In the genomic region with DNA sequence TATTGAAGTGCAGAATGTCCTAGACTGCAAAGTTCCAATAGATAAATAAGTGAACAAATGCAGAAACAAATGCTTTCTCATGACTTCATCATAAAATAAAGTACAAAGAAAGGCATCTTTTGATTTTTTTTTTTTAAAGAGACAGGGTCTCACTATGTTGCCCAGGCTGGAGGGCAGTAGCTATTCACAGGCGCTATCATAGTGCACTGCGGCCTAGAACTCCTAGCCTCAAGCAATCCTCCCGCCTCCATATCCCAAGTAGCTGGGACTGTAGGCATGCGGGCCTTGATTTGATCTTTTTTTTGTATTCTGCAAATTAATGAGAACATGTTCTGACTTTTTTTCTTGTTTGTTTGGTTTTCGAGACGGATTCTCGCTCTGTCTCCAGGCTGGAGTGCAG, we compare ENCODE assay signal across 9 cellular contexts. TPM values are rescaled to one million over a fixed set of nuclear protein-coding genes. Genes with fewer than 3 reads are reported as not detected.
A peak's percentile ranks its signal among the peaks of the same experiment; 100 is the strongest.
DNase-seq lines count a peak whose midpoint lies in the region; ATAC-seq, FAIRE-seq and TF ChIP-seq lines count a peak whose summit lies in the region.
"Had no signal": no experiment of that assay in that cellular context is flagged by ENCODE, and none has a peak within 500 bp of the region (broad histone marks: within the 10 kb centered on the region; RNA-seq: fewer than 3 reads in every experiment).

No MANE protein-coding gene starts in this region.

- ATAC-seq in left ventricle myocardium superior (no peak), GM21528 (IDR thresholded peaks at IDR 0.05; ENCODE audit: low FRiP score, unreplicated experiment) (no peak), HG03354 (IDR thresholded peaks at IDR 0.05; ENCODE audit: poor library complexity, severe bottlenecking, unreplicated experiment) (no peak)

- H2AFZ ChIP-seq in keratinocyte (ENCODE audit: control insufficient read depth, low read length): no peak overlapping the region

- no peak for DNase-seq in left ventricle myocardium inferior
- DNase-seq in left ventricle myocardium superior: no peak
- DNase-seq in activated T-helper 1 cell treated with anti-CD3 and anti-CD28 coated beads, Interleukin-12 subunit alpha, Interleukin-12 subunit beta, Interleukin-2, Interleukin-4 antibody, amounts not matched to agents 30 ng/mL and 10 ng/mL and 1 ng/mL, durations not matched to agents 14 hours and 24 hours and 36 hours (ENCODE audit: low spot score): no peak
- DNase-seq in keratinocyte (ENCODE audit: low read depth, low spot score): no peak
- no peak for DNase-seq in uterus
- DNase-seq in stimulated activated CD4-positive, alpha-beta T cell treated with anti-CD3 and anti-CD28 coated beads, Interleukin-2, amount 100 ng/mL, for 24 hours: no peak
- DNase-seq: NCI-H1105 had no signal

- H3K4me1 ChIP-seq in left ventricle myocardium inferior (peaks cover 80% of the 10 kb centered on the region), keratinocyte (ENCODE audit: control insufficient read depth, extremely low read depth, insufficient read depth, low read length) (peaks cover 18% of the 10 kb centered on the region), uterus (peaks cover 0 to 20% of the 10 kb centered on the region in 2 donors)

- no peak for FAIRE-seq in keratinocyte (lab: Jason Lieb, UNC)

- no peak for TF ChIP-seq POLR2A in uterus (IDR thresholded peaks at IDR 0.05)

- H3K27me3 ChIP-seq in left ventricle myocardium inferior (ENCODE audit: low read depth) (no peaks in the 10 kb centered on the region), keratinocyte (ENCODE audit: control insufficient read depth, extremely low read depth, insufficient read depth, low read length) (no peaks in the 10 kb centered on the region), uterus (no peaks in the 10 kb centered on the region)

- no peaks in the 10 kb centered on the region for H3K36me3 ChIP-seq in left ventricle myocardium inferior
- H3K36me3 ChIP-seq in keratinocyte (ENCODE audit: control insufficient read depth in 2 of 2, extremely low read depth in 1 of 2, insufficient read depth in 2 of 2, low read length in 2 of 2): peaks cover 2 to 3% of the 10 kb centered on the region in 2 experiments
- no peaks in the 10 kb centered on the region for H3K36me3 ChIP-seq in uterus

- H3K4me3 ChIP-seq in left ventricle myocardium inferior: peak overlapping the region; percentile 97
- H3K4me3 ChIP-seq in keratinocyte (ENCODE audit: control insufficient read depth in 2 of 3, extremely low read depth in 1 of 3, insufficient read depth in 2 of 3, low read depth in 1 of 3, low read length in 3 of 3): no peak overlapping the region
- peak overlapping the region; percentile 3 to 8 for H3K4me3 ChIP-seq in uterus

- TF ChIP-seq CTCF in left ventricle myocardium inferior (IDR thresholded peaks at IDR 0.05; ENCODE audit: borderline replicate concordance): no peak
- no peak for TF ChIP-seq CTCF in keratinocyte (optimal IDR thresholded peaks at IDR 0.05 in 1 of 3, IDR thresholded peaks at IDR 0.05 in 1 of 3, conservative IDR thresholded peaks at IDR 0.05 in 1 of 3; ENCODE audit: extremely low read depth in 1 of 3, insufficient read depth in 2 of 3, low read length in 3 of 3)
- no peak for TF ChIP-seq CTCF in uterus (IDR thresholded peaks at IDR 0.05)

- H3K27ac Mint-ChIP-seq in activated T-helper 1 cell treated with anti-CD3 and anti-CD28 coated beads, Interleukin-12 subunit alpha, Interleukin-12 subunit beta, Interleukin-2, Interleukin-4 antibody, amounts not matched to agents 30 ng/mL and 10 ng/mL and 1 ng/mL, durations not matched to agents 14 hours and 24 hours and 36 hours: no peak overlapping the region

- no peaks in the 10 kb centered on the region for H3K9me1 ChIP-seq in keratinocyte (ENCODE audit: control insufficient read depth, extremely low read depth, insufficient read depth, low read length)

- peaks cover 57% of the 10 kb centered on the region for H3K4me1 Mint-ChIP-seq in activated T-helper 1 cell treated with anti-CD3 and anti-CD28 coated beads, Interleukin-12 subunit alpha, Interleukin-12 subunit beta, Interleukin-2, Interleukin-4 antibody, amounts not matched to agents 30 ng/mL and 10 ng/mL and 1 ng/mL, durations not matched to agents 14 hours and 24 hours and 36 hours (ENCODE audit: low read depth)

- H3K9me3 ChIP-seq in left ventricle myocardium inferior (replicated peaks) (no peaks in the 10 kb centered on the region), keratinocyte (ENCODE audit: control insufficient read depth, low read depth, low read length) (no peaks in the 10 kb centered on the region), uterus (no peaks in the 10 kb centered on the region)

- peaks cover 72% of the 10 kb centered on the region for H3K79me2 ChIP-seq in keratinocyte (ENCODE audit: control insufficient read depth, insufficient read depth, low read length)

- intact Hi-C loops in left ventricle myocardium inferior (cut with micrococcal nuclease): no loop called here
- intact Hi-C loops in left ventricle myocardium superior (cut with micrococcal nuclease): no loop called here
- intact Hi-C loops in activated T-helper 1 cell treated with anti-CD3 and anti-CD28 coated beads, Interleukin-12 subunit alpha, Interleukin-12 subunit beta, Interleukin-2, Interleukin-4 antibody, amounts not matched to agents 30 ng/mL and 10 ng/mL and 1 ng/mL, durations not matched to agents 14 hours and 24 hours and 36 hours (cut with micrococcal nuclease): loop anchor here (5.0 kb wide), 3 partner anchors 218 to 493 kb away; partner anchors contain the start of genes DDX6 and VPS11
- intact Hi-C loops in uterus (cut with DNase I; ENCODE audit: low total_unique reads): no loop called here

- H4K20me1 ChIP-seq in keratinocyte (ENCODE audit: control insufficient read depth, extremely low read depth, insufficient read depth, low read length): peaks cover 5% of the 10 kb centered on the region

- H3K4me2 ChIP-seq in keratinocyte (ENCODE audit: control insufficient read depth, extremely low read depth, insufficient read depth, low read depth, low read length): peak overlapping the region; percentile 80

- H3K9me3 Mint-ChIP-seq in activated T-helper 1 cell treated with anti-CD3 and anti-CD28 coated beads, Interleukin-12 subunit alpha, Interleukin-12 subunit beta, Interleukin-2, Interleukin-4 antibody, amounts not matched to agents 30 ng/mL and 10 ng/mL and 1 ng/mL, durations not matched to agents 14 hours and 24 hours and 36 hours: no peaks in the 10 kb centered on the region

- H3K36me3 Mint-ChIP-seq in activated T-helper 1 cell treated with anti-CD3 and anti-CD28 coated beads, Interleukin-12 subunit alpha, Interleukin-12 subunit beta, Interleukin-2, Interleukin-4 antibody, amounts not matched to agents 30 ng/mL and 10 ng/mL and 1 ng/mL, durations not matched to agents 14 hours and 24 hours and 36 hours (ENCODE audit: low read depth): peaks cover 11% of the 10 kb centered on the region

- dilution Hi-C loops in keratinocyte (cut with MboI; ENCODE audit: extremely low pct_ligation_motif_present, low sequenced_read_pairs): no loop called here

- H3K27me3 Mint-ChIP-seq in activated T-helper 1 cell treated with anti-CD3 and anti-CD28 coated beads, Interleukin-12 subunit alpha, Interleukin-12 subunit beta, Interleukin-2, Interleukin-4 antibody, amounts not matched to agents 30 ng/mL and 10 ng/mL and 1 ng/mL, durations not matched to agents 14 hours and 24 hours and 36 hours (ENCODE audit: insufficient read depth): no peaks in the 10 kb centered on the region

- peak overlapping the region; percentile 13 for H3K27ac ChIP-seq in left ventricle myocardium inferior (replicated peaks)
- no peak overlapping the region for H3K27ac ChIP-seq in keratinocyte (ENCODE audit: control insufficient read depth, insufficient read depth, low read length)
- peak overlapping the region in 1 of 2 donors; percentile 0 for H3K27ac ChIP-seq in uterus

- peak overlapping the region; percentile 58 for H3K4me3 Mint-ChIP-seq in activated T-helper 1 cell treated with anti-CD3 and anti-CD28 coated beads, Interleukin-12 subunit alpha, Interleukin-12 subunit beta, Interleukin-2, Interleukin-4 antibody, amounts not matched to agents 30 ng/mL and 10 ng/mL and 1 ng/mL, durations not matched to agents 14 hours and 24 hours and 36 hours

- no peak overlapping the region for H3K9ac ChIP-seq in keratinocyte (ENCODE audit: control insufficient read depth, extremely low read depth, insufficient read depth, low read length)

RNA-seq across cellular contexts. Expression of gene ARCN1, which starts 2.4 kb away (rescaled TPM):
- total RNA-seq in left ventricle myocardium inferior: 99.4 TPM
- 97.1 TPM for total RNA-seq in left ventricle myocardium superior
- 162 and 165 TPM in 2 replicates for total RNA-seq in activated T-helper 1 cell treated with anti-CD3 and anti-CD28 coated beads, Interleukin-12 subunit alpha, Interleukin-12 subunit beta, Interleukin-2, Interleukin-4 antibody, amounts not matched to agents 30 ng/mL and 10 ng/mL and 1 ng/mL, durations not matched to agents 14 hours and 24 hours and 36 hours
- 121 to 216 TPM (median 150 TPM) in 3 replicates for polyA plus RNA-seq in keratinocyte
- 77.9 TPM for polyA plus RNA-seq in keratinocyte (2011; ENCODE audit: low read depth)
- 127 and 260 TPM in 2 replicates for polyA plus RNA-seq in keratinocyte (2011; cell fraction: cytosol; rRNA removed)
- polyA plus RNA-seq in keratinocyte (2011; cell fraction: nucleus; rRNA removed): 159 and 176 TPM in 2 replicates
- polyA plus RNA-seq in keratinocyte (2012; ENCODE audit: low replicate concordance): 65.9 and 120 TPM in 2 replicates
- 63.8 to 140 TPM (median 118 TPM) in 3 replicates for polyA minus RNA-seq in keratinocyte
- polyA minus RNA-seq in keratinocyte (2011; cell fraction: cytosol; rRNA and poly(A)+ RNA removed): 101 TPM
- 49.7 and 81.6 TPM in 2 replicates for polyA minus RNA-seq in keratinocyte (2011; cell fraction: nucleus; rRNA and poly(A)+ RNA removed)
- 100 to 1,000 TPM in 2 of 4 donors, 10 to 100 TPM in 2; 55.3 to 154 (median 112) TPM for total RNA-seq in uterus

RNA-seq across cellular contexts. Expression of gene IFT46, which starts 8.9 kb away (rescaled TPM):
- 26.0 TPM for total RNA-seq in left ventricle myocardium inferior
- 22.4 TPM for total RNA-seq in left ventricle myocardium superior
- total RNA-seq in activated T-helper 1 cell treated with anti-CD3 and anti-CD28 coated beads, Interleukin-12 subunit alpha, Interleukin-12 subunit beta, Interleukin-2, Interleukin-4 antibody, amounts not matched to agents 30 ng/mL and 10 ng/mL and 1 ng/mL, durations not matched to agents 14 hours and 24 hours and 36 hours: 17.7 and 18.4 TPM in 2 replicates
- 31.2 to 34.9 TPM (median 32.9 TPM) in 3 replicates for polyA plus RNA-seq in keratinocyte
- polyA plus RNA-seq in keratinocyte (2011; ENCODE audit: low read depth): 27.7 TPM
- polyA plus RNA-seq in keratinocyte (2011; cell fraction: cytosol; rRNA removed): 27.1 and 43.5 TPM in 2 replicates
- polyA plus RNA-seq in keratinocyte (2011; cell fraction: nucleus; rRNA removed): 36.1 and 37.4 TPM in 2 replicates
- 14.1 and 17.4 TPM in 2 replicates for polyA plus RNA-seq in keratinocyte (2012; ENCODE audit: low replicate concordance)
- 24.6 to 32.6 TPM (median 29.2 TPM) in 3 replicates for polyA minus RNA-seq in keratinocyte
- 16.7 TPM for polyA minus RNA-seq in keratinocyte (2011; cell fraction: cytosol; rRNA and poly(A)+ RNA removed)
- polyA minus RNA-seq in keratinocyte (2011; cell fraction: nucleus; rRNA and poly(A)+ RNA removed): 7.8 and 13.3 TPM in 2 replicates
- 10 to 100 TPM; 37.4 to 73.5 (median 58.7) TPM for total RNA-seq in uterus

RNA-seq across cellular contexts. Expression of gene PHLDB1, which starts 32.8 kb away (rescaled TPM):
- total RNA-seq in left ventricle myocardium inferior (102 TPM), left ventricle myocardium superior (97.7 TPM), uterus (100 to 1,000 TPM in 3 of 4 donors, 10 to 100 TPM in 1; 53.5 to 517 (median 287) TPM)
- 0.86 and 1.4 TPM in 2 replicates for total RNA-seq in activated T-helper 1 cell treated with anti-CD3 and anti-CD28 coated beads, Interleukin-12 subunit alpha, Interleukin-12 subunit beta, Interleukin-2, Interleukin-4 antibody, amounts not matched to agents 30 ng/mL and 10 ng/mL and 1 ng/mL, durations not matched to agents 14 hours and 24 hours and 36 hours
- 35.0 to 46.8 TPM (median 38.4 TPM) in 3 replicates for polyA plus RNA-seq in keratinocyte
- polyA plus RNA-seq in keratinocyte (2011; ENCODE audit: low read depth): 7.3 TPM
- 22.1 and 33.7 TPM in 2 replicates for polyA plus RNA-seq in keratinocyte (2011; cell fraction: cytosol; rRNA removed)
- polyA plus RNA-seq in keratinocyte (2011; cell fraction: nucleus; rRNA removed): 84.3 and 109 TPM in 2 replicates
- 9.4 and 52.0 TPM in 2 replicates for polyA plus RNA-seq in keratinocyte (2012; ENCODE audit: low replicate concordance)
- 61.9 to 100.0 TPM (median 61.9 TPM) in 3 replicates for polyA minus RNA-seq in keratinocyte
- polyA minus RNA-seq in keratinocyte (2011; cell fraction: cytosol; rRNA and poly(A)+ RNA removed): 73.3 TPM
- 59.3 and 72.3 TPM in 2 replicates for polyA minus RNA-seq in keratinocyte (2011; cell fraction: nucleus; rRNA and poly(A)+ RNA removed)

RNA-seq across cellular contexts. Expression of gene TMEM25, which starts 43.6 kb away (rescaled TPM):
- total RNA-seq in left ventricle myocardium inferior: 7.8 TPM
- total RNA-seq in left ventricle myocardium superior: 13.4 TPM
- 13.6 and 15.0 TPM in 2 replicates for total RNA-seq in activated T-helper 1 cell treated with anti-CD3 and anti-CD28 coated beads, Interleukin-12 subunit alpha, Interleukin-12 subunit beta, Interleukin-2, Interleukin-4 antibody, amounts not matched to agents 30 ng/mL and 10 ng/mL and 1 ng/mL, durations not matched to agents 14 hours and 24 hours and 36 hours
- 12.9 to 21.1 TPM (median 17.4 TPM) in 3 replicates for polyA plus RNA-seq in keratinocyte
- polyA plus RNA-seq in keratinocyte (2011; ENCODE audit: low read depth): 4.2 TPM
- polyA plus RNA-seq in keratinocyte (2011; cell fraction: cytosol; rRNA removed): 15.2 and 25.4 TPM in 2 replicates
- polyA plus RNA-seq in keratinocyte (2011; cell fraction: nucleus; rRNA removed): 30.0 and 40.9 TPM in 2 replicates
- polyA plus RNA-seq in keratinocyte (2012; ENCODE audit: low replicate concordance): 5.6 and 16.2 TPM in 2 replicates
- 22.4 to 65.0 TPM (median 24.4 TPM) in 3 replicates for polyA minus RNA-seq in keratinocyte
- polyA minus RNA-seq in keratinocyte (2011; cell fraction: cytosol; rRNA and poly(A)+ RNA removed): 27.6 TPM
- 19.2 and 26.1 TPM in 2 replicates for polyA minus RNA-seq in keratinocyte (2011; cell fraction: nucleus; rRNA and poly(A)+ RNA removed)
- 10 to 100 TPM in 3 of 4 donors, 1 to 10 TPM in 1; 6.1 to 26.8 (median 15.8) TPM for total RNA-seq in uterus

RNA-seq across cellular contexts. Expression of gene TTC36, which starts 47.4 kb away (rescaled TPM):
- total RNA-seq in left ventricle myocardium inferior (1.1 TPM), left ventricle myocardium superior (1.2 TPM), uterus (1 to 10 TPM in 1 of 4 donors, not detected in 3; 1.8 TPM)
- total RNA-seq in activated T-helper 1 cell treated with anti-CD3 and anti-CD28 coated beads, Interleukin-12 subunit alpha, Interleukin-12 subunit beta, Interleukin-2, Interleukin-4 antibody, amounts not matched to agents 30 ng/mL and 10 ng/mL and 1 ng/mL, durations not matched to agents 14 hours and 24 hours and 36 hours: 0.59 and 0.91 TPM in 2 replicates
- 0.12 TPM in 1 of 3 replicates, not detected in the others for polyA plus RNA-seq in keratinocyte
- 0.36 TPM for polyA plus RNA-seq in keratinocyte (2011; ENCODE audit: low read depth)
- polyA plus RNA-seq in keratinocyte (2011; cell fraction: cytosol; rRNA removed): not detected in 2 replicates
- not detected in 2 replicates for polyA plus RNA-seq in keratinocyte (2011; cell fraction: nucleus; rRNA removed)
- not detected in 2 replicates for polyA plus RNA-seq in keratinocyte (2012; ENCODE audit: low replicate concordance)
- not detected in 3 replicates for polyA minus RNA-seq in keratinocyte
- polyA minus RNA-seq in keratinocyte (2011; cell fraction: cytosol; rRNA and poly(A)+ RNA removed): not detected
- polyA minus RNA-seq in keratinocyte (2011; cell fraction: nucleus; rRNA and poly(A)+ RNA removed): 1.5 TPM in 1 of 2 replicates, not detected in the other

Comparison
In these comparisons a context has a peak if more than half of its experiments do, and no peak if none do; other contexts are left out.
1. H3K4me3 ChIP-seq: peak in left ventricle myocardium inferior (single experiment) and uterus (2 of 2); none in keratinocyte (0 of 3).
2. RNA of gene PHLDB1, which starts 32.8 kb away (total RNA-seq): 53.5 to 517 TPM in uterus, 102 TPM in left ventricle myocardium inferior (single experiment) and 97.7 TPM in left ventricle myocardium superior (single experiment); 0.86 to 1.4 TPM in activated T-helper 1 cell treated with anti-CD3 and anti-CD28 coated beads, Interleukin-12 subunit alpha, Interleukin-12 subunit beta, Interleukin-2, Interleukin-4 antibody, amounts not matched to agents 30 ng/mL and 10 ng/mL and 1 ng/mL, durations not matched to agents 14 hours and 24 hours and 36 hours; every median in the first group is over 10 times any median in the second.